In the genomic region with DNA sequence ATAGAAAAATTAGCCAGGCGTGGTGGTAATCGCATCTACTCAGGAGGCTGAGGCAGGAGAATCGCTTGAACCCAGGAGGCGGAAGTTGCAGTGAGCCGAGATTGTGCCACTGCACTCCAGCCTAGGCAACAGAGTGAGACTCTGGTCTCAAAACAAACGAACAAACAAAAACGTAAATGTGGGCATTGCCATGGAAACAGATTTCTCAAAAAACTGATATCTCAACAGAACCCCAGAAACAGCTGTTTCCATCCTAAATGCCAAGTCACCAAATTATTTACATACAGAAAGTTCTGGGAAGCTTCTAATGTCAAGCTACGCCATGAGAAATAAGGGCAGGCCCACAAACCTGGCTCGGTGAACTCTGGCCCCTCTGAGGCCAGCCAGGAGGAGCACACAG, we compare ENCODE assay signal across 16 cellular contexts. TPM values are rescaled to one million over a fixed set of nuclear protein-coding genes. Genes with fewer than 3 reads are reported as not detected.
A peak's percentile ranks its signal among the peaks of the same experiment; 100 is the strongest.
DNase-seq lines count a peak whose midpoint lies in the region; ATAC-seq and TF ChIP-seq lines count a peak whose summit lies in the region.
"Had no signal": no experiment of that assay in that cellular context is flagged by ENCODE, and none has a peak within 500 bp of the region (broad histone marks: within the 10 kb centered on the region; RNA-seq: fewer than 3 reads in every experiment).

No MANE protein-coding gene starts in this region.

- TF ChIP-seq CTCF in fibroblast of villous mesenchyme (IDR thresholded peaks at IDR 0.05; ENCODE audit: insufficient read depth, low read depth, low read length), result no peak
- no peak for TF ChIP-seq CTCF in upper lobe of left lung (IDR thresholded peaks at IDR 0.05)

- DNase-seq in T-helper 17 cell (no peak), fibroblast of villous mesenchyme (ENCODE audit: low read depth) (peak; percentile 24), upper lobe of left lung (no peak)
- DNase-seq: CD4-positive, CD25-positive, alpha-beta regulatory T cell; CD8-positive, alpha-beta T cell; DMS 273 treated with DMSO at 0.1 percent for 48 hours; DMS79; EL; GDM1; GOT3; HFFc6 had no signal

- H3K36me3 ChIP-seq in upper lobe of left lung, result no peaks in the 10 kb centered on the region
- H3K36me3 ChIP-seq: HAP-1 had no signal

- H3K27ac Mint-ChIP-seq in T-helper 17 cell, result peak overlapping the region; percentile 19
- H3K27ac Mint-ChIP-seq: CD4-positive, CD25-positive, alpha-beta regulatory T cell; CD8-positive, alpha-beta T cell; HFFc6 had no signal

- 84 to 91% methylated on average over 9 of the region's 9 CpGs for WGBS in upper lobe of left lung, 2 donors

- no peaks in the 10 kb centered on the region for H3K9me3 ChIP-seq in T-helper 17 cell (ENCODE audit: control insufficient read depth, low read length, poor library complexity, severe bottlenecking)
- H3K9me3 ChIP-seq in upper lobe of left lung, result no peaks in the 10 kb centered on the region

- TF ChIP-seq POLR2A in upper lobe of left lung (IDR thresholded peaks at IDR 0.05), result no peak

- no peak overlapping the region for H3K27ac ChIP-seq in upper lobe of left lung
- H3K27ac ChIP-seq: C4-2B had no signal

- ATAC-seq in T-helper 17 cell (no peak), upper lobe of left lung (ENCODE audit: low FRiP score in 2 of 2) (no peak), GM18867 (IDR thresholded peaks at IDR 0.05; ENCODE audit: unreplicated experiment) (no peak)
- ATAC-seq: CD8-positive, alpha-beta T cell; GM12878 had no signal

- H3K27me3 ChIP-seq in upper lobe of left lung, result no peaks in the 10 kb centered on the region

- no peaks in the 10 kb centered on the region for H3K36me3 Mint-ChIP-seq in T-helper 17 cell (ENCODE audit: low read depth)
- H3K36me3 Mint-ChIP-seq: CD4-positive, CD25-positive, alpha-beta regulatory T cell; CD8-positive, alpha-beta T cell had no signal

- peaks cover 0 to 3% (median 3%) of the 10 kb centered on the region in 4 donors for H3K4me1 ChIP-seq in upper lobe of left lung

- no peak overlapping the region for H3K4me3 ChIP-seq in fibroblast of villous mesenchyme (ENCODE audit: low read depth, low read length)
- no peak overlapping the region for H3K4me3 ChIP-seq in upper lobe of left lung
- H3K4me3 ChIP-seq: GM12878, HAP-1 had no signal

- TF ChIP-seq EP300 in upper lobe of left lung (IDR thresholded peaks at IDR 0.05), result no peak

- no peak overlapping the region for H3K4me3 Mint-ChIP-seq in T-helper 17 cell
- H3K4me3 Mint-ChIP-seq: CD4-positive, CD25-positive, alpha-beta regulatory T cell; CD8-positive, alpha-beta T cell; HFFc6 had no signal

- H3K4me1 Mint-ChIP-seq in T-helper 17 cell, result peaks cover 5% of the 10 kb centered on the region

- peaks cover 18% of the 10 kb centered on the region for H3K27me3 Mint-ChIP-seq in T-helper 17 cell

RNA-seq across cellular contexts. Expression of gene ZNF689, which starts 16.0 kb away (rescaled TPM):
- total RNA-seq in T-helper 17 cell (10 to 100 TPM in 1 of 2 donors, 1 to 10 TPM in 1; 8.3 to 14.4 TPM), fibroblast of villous mesenchyme (6.9 and 7.4 TPM in 2 replicates), upper lobe of left lung (10 to 100 TPM in 2 of 6 donors, 1 to 10 TPM in 4; 3.1 to 10.9 (median 8.9) TPM)

RNA-seq across cellular contexts. Expression of gene PRR14, which starts 24.5 kb away (rescaled TPM):
- total RNA-seq in T-helper 17 cell (10 to 100 TPM; 74.1 to 89.1 TPM), fibroblast of villous mesenchyme (5.2 and 5.6 TPM in 2 replicates), upper lobe of left lung (100 to 1,000 TPM in 1 of 6 donors, 10 to 100 TPM in 5; 34.5 to 160 (median 54.9) TPM)

RNA-seq across cellular contexts. Expression of gene FBRS, which starts 32.0 kb away (rescaled TPM):
- total RNA-seq in T-helper 17 cell (100 to 1,000 TPM; 217 to 246 TPM), fibroblast of villous mesenchyme (30.2 and 30.3 TPM in 2 replicates), upper lobe of left lung (100 to 1,000 TPM in 1 of 6 donors, 10 to 100 TPM in 5; 38.0 to 150 (median 70.4) TPM)

RNA-seq across cellular contexts. Expression of gene ZNF785, which starts 40.7 kb away (rescaled TPM):
- total RNA-seq in T-helper 17 cell, result 10 to 100 TPM in 1 of 2 donors, 1 to 10 TPM in 1; 8.5 to 11.7 TPM
- 9.7 and 13.0 TPM in 2 replicates for total RNA-seq in fibroblast of villous mesenchyme
- total RNA-seq in upper lobe of left lung, result 10 to 100 TPM in 4 of 6 donors, 1 to 10 TPM in 2; 7.3 to 52.4 (median 15.3) TPM
- total RNA-seq: A172 had no signal

RNA-seq across cellular contexts. Expression of gene ZNF688, which starts 54.7 kb away (rescaled TPM):
- total RNA-seq in T-helper 17 cell (10 to 100 TPM; 11.4 to 14.0 TPM), fibroblast of villous mesenchyme (6.5 and 12.9 TPM in 2 replicates), upper lobe of left lung (10 to 100 TPM; 15.0 to 34.6 (median 18.8) TPM)
